In genomic region chr1:45550401-45551305, GRCh38 we compare ENCODE assay signal across 8 cellular contexts.
DNase-seq lines count a peak whose midpoint lies in the region; ATAC-seq and TF ChIP-seq lines count a peak whose summit lies in the region.

AKR1A1 (plus strand) TSS chr1:45550826; CDS start chr1:45561795, 10,969 bp downstream.

- TF ChIP-seq CTCF in AG09319 (IDR thresholded peaks at IDR 0.05; ENCODE audit: low read depth, low read length): no peak; the same call in 1 of the 2 replicates

- DNase-seq in AG09319 (ENCODE audit: extremely low read depth, low read depth) (peak; percentile 31), NCI-H345 treated with DMSO at 0.1 percent for 48 hours (lab: John Stamatoyannopoulos, UW; ENCODE audit: unreplicated experiment) (peak; percentile 89), caudate nucleus (lab: John Stamatoyannopoulos, UW) (peak in 60 of 61 donors; percentile 47 to 93 (median 83)), iris pigment epithelial cell (ENCODE audit: low read depth) (peak; percentile 85)
- peak; percentile 66 to 83 (median 78) for DNase-seq in activated CD4-positive, CD25-positive, alpha-beta regulatory T cell (lab: John Stamatoyannopoulos, UW)
- DNase-seq in stimulated activated CD4-positive, alpha-beta T cell treated with anti-CD3 and anti-CD28 coated beads, Interleukin-12 subunit alpha, Interleukin-12 subunit beta, amount 100 ng/mL, for 4 hours: peak; percentile 88

- ATAC-seq in GM19025 (IDR thresholded peaks at IDR 0.05; ENCODE audit: low read depth, unreplicated experiment) (peak; percentile 90), HG03280 (IDR thresholded peaks at IDR 0.05; ENCODE audit: unreplicated experiment) (peak; percentile 81)

- H3K27ac ChIP-seq in caudate nucleus (ENCODE audit: low read depth, low read length): peak within 1 kb of the TSS; percentile 97

Comparison
In these comparisons a context has a peak if more than half of its experiments do, and no peak if none do; other contexts are left out.
1. Peak in every context shown above with its lines: DNase-seq, ATAC-seq and H3K27ac ChIP-seq.
2. DNase-seq: peak in every context shown above with its lines; median percentile 89 in NCI-H345 treated with DMSO at 0.1 percent for 48 hours; 88 in stimulated activated CD4-positive, alpha-beta T cell treated with anti-CD3 and anti-CD28 coated beads, Interleukin-12 subunit alpha, Interleukin-12 subunit beta, amount 100 ng/mL, for 4 hours; 85 in iris pigment epithelial cell; 83 in caudate nucleus; 78 in activated CD4-positive, CD25-positive, alpha-beta regulatory T cell; 31 in AG09319.